ENCODE assay signal across 16 cellular contexts in genomic region chr15:93063796-93064690, GRCh38. TPM values are rescaled to one million over a fixed set of nuclear protein-coding genes. Genes with fewer than 3 reads are reported as not detected.
DNase-seq lines count a peak whose midpoint lies in the region; ATAC-seq and TF ChIP-seq lines count a peak whose summit lies in the region.
"Had no signal": no experiment of that assay in that cellular context is flagged by ENCODE, and none has a peak within 500 bp of the region (broad histone marks: within the 10 kb centered on the region; RNA-seq: fewer than 3 reads in every experiment).

No MANE protein-coding gene starts in this region.

- no peak for ATAC-seq in thoracic aorta (ENCODE audit: insufficient number of reproducible peaks, low FRiP score, low read depth)
- ATAC-seq in GM21381 (IDR thresholded peaks at IDR 0.05; ENCODE audit: unreplicated experiment) = no peak
- ATAC-seq: activated T-helper 17 cell treated with anti-CD3 and anti-CD28 coated beads, Interleukin-2, amount 50 U/mL, for 72 hours had no signal

- H3K27me3 Mint-ChIP-seq in nephron (ENCODE audit: low read depth) = peaks cover 6% of the 10 kb centered on the region
- H3K27me3 Mint-ChIP-seq in activated T-helper 1 cell treated with anti-CD3 and anti-CD28 coated beads, Interleukin-12 subunit alpha, Interleukin-12 subunit beta, Interleukin-2, Interleukin-4 antibody, amounts not matched to agents 30 ng/mL and 10 ng/mL and 1 ng/mL, durations not matched to agents 14 hours and 24 hours and 36 hours (ENCODE audit: insufficient read depth) = peaks cover 10% of the 10 kb centered on the region

- CTCF ChIA-PET in RWPE1 (lab: Yijun Ruan, JAX) = no interaction called here

- no peak overlapping the region for H3K4me3 ChIP-seq in thoracic aorta
- H3K4me3 ChIP-seq: GM23248 had no signal

- DNase-seq in DMS79 treated with DMSO at 0.1 percent for 48 hours (lab: John Stamatoyannopoulos, UW) (peak; percentile 2), DMS79 (lab: John Stamatoyannopoulos, UW) (no peak), caudate nucleus (lab: John Stamatoyannopoulos, UW) (no peak), thoracic aorta (ENCODE audit: low spot score) (no peak), RWPE1 (ENCODE audit: low spot score) (no peak)
- DNase-seq in activated T-helper 1 cell treated with anti-CD3 and anti-CD28 coated beads, Interleukin-12 subunit alpha, Interleukin-12 subunit beta, Interleukin-2, Interleukin-4 antibody, amounts not matched to agents 30 ng/mL and 10 ng/mL and 1 ng/mL, durations not matched to agents 14 hours and 24 hours and 36 hours (ENCODE audit: low spot score) = no peak
- DNase-seq: anterior cingulate cortex, C1 segment of cervical spinal cord, GM23248, naive B cell, NCI-H2029 had no signal

- peak overlapping the region; percentile 58 to 80 (median 61) for H3K27ac Mint-ChIP-seq in nephron
- no peak overlapping the region for H3K27ac Mint-ChIP-seq in activated T-helper 1 cell treated with anti-CD3 and anti-CD28 coated beads, Interleukin-12 subunit alpha, Interleukin-12 subunit beta, Interleukin-2, Interleukin-4 antibody, amounts not matched to agents 30 ng/mL and 10 ng/mL and 1 ng/mL, durations not matched to agents 14 hours and 24 hours and 36 hours
- H3K27ac Mint-ChIP-seq: activated T-helper 17 cell treated with anti-CD3 and anti-CD28 coated beads, Interleukin-2, amount 50 U/mL, for 72 hours; naive B cell had no signal

- H3K9me3 ChIP-seq in thoracic aorta = no peaks in the 10 kb centered on the region

- intact Hi-C loops in activated T-helper 1 cell treated with anti-CD3 and anti-CD28 coated beads, Interleukin-12 subunit alpha, Interleukin-12 subunit beta, Interleukin-2, Interleukin-4 antibody, amounts not matched to agents 30 ng/mL and 10 ng/mL and 1 ng/mL, durations not matched to agents 14 hours and 24 hours and 36 hours (cut with micrococcal nuclease) = no loop called here

- no peaks in the 10 kb centered on the region for H3K9me3 Mint-ChIP-seq in nephron
- no peaks in the 10 kb centered on the region for H3K9me3 Mint-ChIP-seq in activated T-helper 1 cell treated with anti-CD3 and anti-CD28 coated beads, Interleukin-12 subunit alpha, Interleukin-12 subunit beta, Interleukin-2, Interleukin-4 antibody, amounts not matched to agents 30 ng/mL and 10 ng/mL and 1 ng/mL, durations not matched to agents 14 hours and 24 hours and 36 hours
- H3K9me3 Mint-ChIP-seq: activated T-helper 17 cell treated with anti-CD3 and anti-CD28 coated beads, Interleukin-2, amount 50 U/mL, for 72 hours; naive B cell had no signal

- POLR2A ChIA-PET in RWPE1 (lab: Yijun Ruan, JAX; ENCODE audit: low non-redundant PET) = no interaction called here

- H3K36me3 ChIP-seq in thoracic aorta = peaks cover 4% of the 10 kb centered on the region

- H3K27me3 ChIP-seq in thoracic aorta (replicated peaks; ENCODE audit: insufficient read depth) = no peaks in the 10 kb centered on the region

- TF ChIP-seq CTCF in nephron (IDR thresholded peaks at IDR 0.05; ENCODE audit: unreplicated experiment in 3 of 3) (no peak), thoracic aorta (IDR thresholded peaks at IDR 0.05) (no peak), RWPE1 (conservative IDR thresholded peaks at IDR 0.05; ENCODE audit: low read depth) (no peak)

- H3K4me1 ChIP-seq in thoracic aorta (ENCODE audit: control insufficient read depth in 1 of 2, low read depth in 2 of 2) = peaks cover 44 to 88% of the 10 kb centered on the region in 2 donors

- peaks cover 17% of the 10 kb centered on the region for H3K36me3 Mint-ChIP-seq in nephron (ENCODE audit: low read depth)
- H3K36me3 Mint-ChIP-seq in activated T-helper 1 cell treated with anti-CD3 and anti-CD28 coated beads, Interleukin-12 subunit alpha, Interleukin-12 subunit beta, Interleukin-2, Interleukin-4 antibody, amounts not matched to agents 30 ng/mL and 10 ng/mL and 1 ng/mL, durations not matched to agents 14 hours and 24 hours and 36 hours (ENCODE audit: low read depth) = no peaks in the 10 kb centered on the region
- H3K36me3 Mint-ChIP-seq: naive B cell had no signal

- peaks cover 83% of the 10 kb centered on the region for H3K4me1 Mint-ChIP-seq in nephron
- H3K4me1 Mint-ChIP-seq in activated T-helper 1 cell treated with anti-CD3 and anti-CD28 coated beads, Interleukin-12 subunit alpha, Interleukin-12 subunit beta, Interleukin-2, Interleukin-4 antibody, amounts not matched to agents 30 ng/mL and 10 ng/mL and 1 ng/mL, durations not matched to agents 14 hours and 24 hours and 36 hours (ENCODE audit: low read depth) = no peaks in the 10 kb centered on the region
- H3K4me1 Mint-ChIP-seq: activated T-helper 17 cell treated with anti-CD3 and anti-CD28 coated beads, Interleukin-2, amount 50 U/mL, for 72 hours had no signal

- H3K4me3 Mint-ChIP-seq in nephron = peak overlapping the region in 1 of 3 experiments; percentile 27
- no peak overlapping the region for H3K4me3 Mint-ChIP-seq in activated T-helper 1 cell treated with anti-CD3 and anti-CD28 coated beads, Interleukin-12 subunit alpha, Interleukin-12 subunit beta, Interleukin-2, Interleukin-4 antibody, amounts not matched to agents 30 ng/mL and 10 ng/mL and 1 ng/mL, durations not matched to agents 14 hours and 24 hours and 36 hours
- H3K4me3 Mint-ChIP-seq: activated T-helper 17 cell treated with anti-CD3 and anti-CD28 coated beads, Interleukin-2, amount 50 U/mL, for 72 hours; naive B cell had no signal

- H3K27ac ChIP-seq in caudate nucleus (ENCODE audit: low read depth, low read length) (peak overlapping the region; percentile 7), thoracic aorta (peak overlapping the region; percentile 52 to 71), RWPE1 (no peak overlapping the region)
- H3K27ac ChIP-seq: 22Rv1, GM23248 had no signal

RNA-seq across cellular contexts. Expression of gene RGMA, which starts 25.0 kb away (rescaled TPM):
- 10 to 100 TPM; 22.1 to 55.7 TPM for total RNA-seq in thoracic aorta
- total RNA-seq in activated T-helper 1 cell treated with anti-CD3 and anti-CD28 coated beads, Interleukin-12 subunit alpha, Interleukin-12 subunit beta, Interleukin-2, Interleukin-4 antibody, amounts not matched to agents 30 ng/mL and 10 ng/mL and 1 ng/mL, durations not matched to agents 14 hours and 24 hours and 36 hours = 0.34 and 0.54 TPM in 2 replicates
- total RNA-seq: pulmonary artery endothelial cell had no signal

Comparison
In these comparisons a context has a peak if more than half of its experiments do, and no peak if none do; other contexts are left out.
1. RNA of gene RGMA, which starts 25.0 kb away (total RNA-seq): 22.1 to 55.7 TPM in thoracic aorta; 0.34 to 0.54 TPM in activated T-helper 1 cell treated with anti-CD3 and anti-CD28 coated beads, Interleukin-12 subunit alpha, Interleukin-12 subunit beta, Interleukin-2, Interleukin-4 antibody, amounts not matched to agents 30 ng/mL and 10 ng/mL and 1 ng/mL, durations not matched to agents 14 hours and 24 hours and 36 hours; every median in the first group is over 10 times any median in the second.